Comparison of ENCODE assay signal across 32 cellular contexts in genomic region chr20:16295534-16295933, GRCh38.
"Had no signal": no experiment of that assay in that cellular context is flagged by ENCODE, and none has a peak within 500 bp of the region (broad histone marks: within the 10 kb centered on the region; RNA-seq: fewer than 3 reads in every experiment).

No MANE protein-coding gene starts in this region.

- H3K27me3 ChIP-seq: adrenal gland, body of pancreas, brain microvascular endothelial cell, breast epithelium had no signal

- H3K4me1 ChIP-seq: adrenal gland, body of pancreas, breast epithelium had no signal

- H3K36me3 ChIP-seq: adrenal gland, brain microvascular endothelial cell, breast epithelium had no signal

- H3K9me3 ChIP-seq: adrenal gland, body of pancreas, breast epithelium had no signal

- H3K4me3 ChIP-seq: adrenal gland, body of pancreas, breast epithelium had no signal

- DNase-seq: activated B cell treated with CpG ODN at 0.5 μM for 24 hours; activated CD4-positive, alpha-beta memory T cell treated with anti-CD3 and anti-CD28 coated beads for 36 hours; activated CD4-positive, alpha-beta T cell treated with anti-CD3 and anti-CD28 coated beads for 4 hours; activated CD4-positive, alpha-beta T cell treated with anti-CD3 and anti-CD28 coated beads, Interleukin-2, amount 10 ng/mL, durations not matched to agents 24 days and 14 days; activated CD4-positive, alpha-beta T cell treated with anti-CD3 and anti-CD28 coated beads, Interleukin-2, amount 50 U/mL, for 1 hour; activated CD4-positive, alpha-beta T cell treated with anti-CD3 and anti-CD28 coated beads, Interleukin-2, amount 50 U/mL, for 4 hours; activated CD4-positive, CD25-positive, alpha-beta regulatory T cell treated with anti-CD3 and anti-CD28 coated beads, Interleukin-2, amount 50 U/mL, for 72 hours; activated CD8-positive, alpha-beta memory T cell treated with anti-CD3 and anti-CD28 coated beads, Interleukin-2, amount 50 U/mL, for 4 hours; activated CD8-positive, alpha-beta T cell treated with anti-CD3 and anti-CD28 coated beads for 36 hours; activated effector memory CD4-positive, alpha-beta T cell treated with anti-CD3 and anti-CD28 coated beads, Interleukin-2, amount 50 U/mL, for 16 hours; activated gamma-delta T cell treated with Interleukin-2 at 50 U/mL for 16 hours; activated naive CD4-positive, alpha-beta T cell; activated naive CD4-positive, alpha-beta T cell treated with anti-CD3 and anti-CD28 coated beads for 36 hours; activated naive CD4-positive, alpha-beta T cell treated with anti-CD3 and anti-CD28 coated beads, Interleukin-2, amount 50 U/mL, for 16 hours; activated naive CD8-positive, alpha-beta T cell treated with anti-CD3 and anti-CD28 coated beads for 36 hours; activated T-cell treated with anti-CD3 and anti-CD28 coated beads for 4 hours; activated T-cell treated with anti-CD3 and anti-CD28 coated beads, Interleukin-2, amount 50 U/mL, for 1 hour; activated T-cell treated with anti-CD3 and anti-CD28 coated beads, Interleukin-2, amount 50 U/mL, for 4 hours; activated T-cell treated with anti-CD3 and anti-CD28 coated beads, Interleukin-2, amount 50 U/mL, for 72 hours; adrenal gland; amniotic stem cell; aorta; body of pancreas; brain microvascular endothelial cell; central memory CD4-positive, alpha-beta T cell; T-helper 1 cell; T-helper 2 cell; T-helper 9 cell had no signal

- H3K27ac ChIP-seq: adrenal gland, body of pancreas, brain microvascular endothelial cell, breast epithelium, VCaP had no signal

- ATAC-seq: activated CD8-positive, alpha-beta T cell treated with anti-CD3 and anti-CD28 coated beads for 36 hours; activated naive CD4-positive, alpha-beta T cell treated with anti-CD3 and anti-CD28 coated beads, Interleukin-2, amount 50 U/mL, for 72 hours; activated T-cell treated with anti-CD3 and anti-CD28 coated beads, Interleukin-2, amount 50 U/mL, for 4 hours; activated T-cell treated with anti-CD3 and anti-CD28 coated beads, Interleukin-2, amount 50 U/mL, for 72 hours; activated T-helper 17 cell treated with anti-CD3 and anti-CD28 coated beads, Interleukin-2, amount 50 U/mL, for 72 hours; body of pancreas had no signal
